Comparison of ENCODE assay signal across 8 cellular contexts in the genomic region with DNA sequence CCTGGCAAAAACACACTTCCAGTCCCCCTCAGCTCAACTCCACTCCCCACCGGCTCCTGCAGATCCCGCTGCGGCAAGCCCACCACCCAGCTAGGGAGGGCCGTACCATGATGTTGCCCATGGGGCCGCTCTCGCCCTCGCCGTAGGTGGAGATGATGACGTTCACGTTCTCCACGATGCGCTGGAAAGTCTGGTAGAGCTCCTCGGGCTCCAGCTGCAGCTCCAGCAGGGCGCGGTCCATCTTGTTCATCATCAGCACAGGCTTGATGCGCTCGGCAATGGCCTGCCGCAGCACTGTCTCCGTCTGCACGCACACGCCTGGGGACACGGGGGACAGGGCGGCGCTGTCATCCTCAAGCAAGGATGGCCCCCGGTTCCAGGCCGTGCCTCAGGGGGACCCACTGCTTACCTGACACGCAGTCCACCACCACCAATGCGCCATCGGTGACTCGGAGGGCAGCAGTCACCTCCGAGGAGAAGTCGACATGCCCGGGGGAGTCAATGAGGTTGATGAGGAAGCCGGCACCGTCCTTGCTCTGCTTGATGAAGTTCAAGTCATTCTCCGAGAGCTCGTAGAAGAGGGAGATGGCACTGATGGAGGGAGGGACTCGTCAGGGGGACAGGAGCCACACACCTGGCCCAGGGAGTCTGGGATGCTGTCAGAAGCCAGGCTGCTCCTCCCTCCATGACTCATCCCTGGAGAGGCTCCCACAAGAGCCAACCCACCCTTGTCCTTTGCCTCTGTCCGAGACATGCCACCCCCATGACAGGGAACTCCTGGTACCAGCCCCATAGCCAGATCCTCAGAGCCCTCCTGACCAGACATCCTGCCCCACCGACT. TPM values are rescaled to one million over a fixed set of nuclear protein-coding genes. Genes with fewer than 3 reads are reported as not detected.
DNase-seq lines count a peak whose midpoint lies in the region; ATAC-seq, FAIRE-seq and TF ChIP-seq lines count a peak whose summit lies in the region.

No MANE protein-coding gene starts in this region.

- FAIRE-seq in HTR-8/SVneo (lab: Jason Lieb, UNC), result no peak

- no peaks in the 10 kb centered on the region for H3K9me3 Mint-ChIP-seq in activated naive CD4-positive, alpha-beta T cell treated with anti-CD3 and anti-CD28 coated beads, Interleukin-2, amount 50 U/mL, for 72 hours

- peaks cover 53 to 59% of the 10 kb centered on the region in 2 donors for H3K36me3 Mint-ChIP-seq in activated naive CD4-positive, alpha-beta T cell treated with anti-CD3 and anti-CD28 coated beads, Interleukin-2, amount 50 U/mL, for 72 hours

- TF ChIP-seq CTCF in 22Rv1 (IDR thresholded peaks at IDR 0.05), result no peak

- DNase-seq in HCEC 1CT, result peak; percentile 48
- peak in 1 of 2 donors; percentile 13 for DNase-seq in activated naive CD4-positive, alpha-beta T cell treated with anti-CD3 and anti-CD28 coated beads, Interleukin-2, amount 50 U/mL, for 72 hours (ENCODE audit: low spot score in 2 of 2)
- DNase-seq in iris pigment epithelial cell (ENCODE audit: low read depth), result peak; percentile 73
- peak; percentile 49 for DNase-seq in ureter (ENCODE audit: low spot score)
- no peak for DNase-seq in NCI-H510A treated with DMSO at 0.1 percent for 48 hours (lab: John Stamatoyannopoulos, UW)
- DNase-seq in HTR-8/SVneo (ENCODE audit: insufficient read length, low spot score), result no peak

- peak overlapping the region; percentile 94 for H3K27ac ChIP-seq in 22Rv1

- H3K27ac Mint-ChIP-seq in activated naive CD4-positive, alpha-beta T cell treated with anti-CD3 and anti-CD28 coated beads, Interleukin-2, amount 50 U/mL, for 72 hours, result peak overlapping the region; percentile 96 to 98

- ATAC-seq in activated naive CD4-positive, alpha-beta T cell treated with anti-CD3 and anti-CD28 coated beads, Interleukin-2, amount 50 U/mL, for 72 hours, result no peak
- ATAC-seq in GM21381 (IDR thresholded peaks at IDR 0.05; ENCODE audit: unreplicated experiment), result no peak

RNA-seq across cellular contexts. Expression of a gene that starts 2.3 kb away (rescaled TPM):
- 1,000 to 10,000 TPM; 3,216 to 3,705 TPM for total RNA-seq in activated naive CD4-positive, alpha-beta T cell treated with anti-CD3 and anti-CD28 coated beads, Interleukin-2, amount 50 U/mL, for 72 hours
- 2,169 TPM for total RNA-seq in ureter

RNA-seq across cellular contexts. Expression of a gene that starts 12.0 kb away (rescaled TPM):
- total RNA-seq in activated naive CD4-positive, alpha-beta T cell treated with anti-CD3 and anti-CD28 coated beads, Interleukin-2, amount 50 U/mL, for 72 hours, result 10 to 100 TPM; 28.4 to 61.4 TPM
- 53.0 TPM for total RNA-seq in ureter

RNA-seq across cellular contexts. Expression of a gene that starts 24.6 kb away (rescaled TPM):
- total RNA-seq in activated naive CD4-positive, alpha-beta T cell treated with anti-CD3 and anti-CD28 coated beads, Interleukin-2, amount 50 U/mL, for 72 hours, result 10 to 100 TPM; 28.0 to 30.6 TPM
- 27.3 TPM for total RNA-seq in ureter

RNA-seq across cellular contexts. Expression of a gene that starts 50.1 kb away (rescaled TPM):
- not detected for total RNA-seq in activated naive CD4-positive, alpha-beta T cell treated with anti-CD3 and anti-CD28 coated beads, Interleukin-2, amount 50 U/mL, for 72 hours
- not detected for total RNA-seq in ureter

Comparison
In these comparisons a context has a peak if more than half of its experiments do, and no peak if none do; other contexts are left out.
1. DNase-seq: peak in HCEC 1CT (single experiment), iris pigment epithelial cell (single experiment) and ureter (single experiment); none in NCI-H510A treated with DMSO at 0.1 percent for 48 hours (single experiment) and HTR-8/SVneo (single experiment).